Comparison of ENCODE assay signal across 36 cellular contexts in the genomic region with DNA sequence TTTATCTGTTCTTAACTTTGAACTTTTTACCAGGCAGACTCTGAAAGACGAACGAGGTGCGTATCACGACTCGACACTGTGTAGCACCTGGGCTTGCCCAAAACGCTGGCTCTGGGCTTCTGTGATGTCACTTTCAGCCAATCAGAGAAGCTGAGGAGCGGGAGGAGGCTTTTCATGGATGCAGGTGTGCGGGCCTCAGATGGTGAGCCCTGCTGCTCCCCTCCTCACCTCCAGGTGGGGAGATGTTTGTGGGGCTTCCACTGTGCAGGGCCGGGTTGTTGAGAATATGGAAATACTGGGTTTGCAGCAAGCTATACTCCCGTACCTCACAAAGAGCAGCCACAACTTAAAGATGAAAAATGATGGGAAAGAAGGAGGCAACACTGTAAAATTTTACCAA.
"Had no signal": no experiment of that assay in that cellular context is flagged by ENCODE, and none has a peak within 500 bp of the region (broad histone marks: within the 10 kb centered on the region; RNA-seq: fewer than 3 reads in every experiment).

No MANE protein-coding gene starts in this region.

- H3K4me1 ChIP-seq: adrenal gland, body of pancreas, colonic mucosa had no signal

- H3K36me3 ChIP-seq: adrenal gland, colonic mucosa, WERI-Rb-1 had no signal

- H3K4me1 Mint-ChIP-seq: activated CD4-positive, alpha-beta T cell treated with anti-CD3 and anti-CD28 coated beads for 36 hours; activated CD4-positive, alpha-beta T cell treated with anti-CD3 and anti-CD28 coated beads, Interleukin-2, amount 10 ng/mL, durations not matched to agents 24 days and 14 days; activated CD8-positive, alpha-beta memory T cell treated with anti-CD3 and anti-CD28 coated beads, Interleukin-2, amount 10 ng/mL, durations not matched to agents 7 days and 5 days; activated naive CD4-positive, alpha-beta T cell treated with anti-CD3 and anti-CD28 coated beads, Interleukin-2, amount 50 U/mL, for 24 hours; activated naive CD8-positive, alpha-beta T cell treated with anti-CD3 and anti-CD28 coated beads for 36 hours; activated naive CD8-positive, alpha-beta T cell treated with anti-CD3 and anti-CD28 coated beads, Interleukin-2, amount 50 U/mL, for 24 hours; T-helper 17 cell had no signal

- H3K27ac ChIP-seq: adrenal gland, body of pancreas, colonic mucosa, epithelial cell of prostate, WERI-Rb-1 had no signal

- H3K36me3 Mint-ChIP-seq: activated CD4-positive, alpha-beta memory T cell treated with anti-CD3 and anti-CD28 coated beads for 36 hours; activated CD8-positive, alpha-beta memory T cell treated with anti-CD3 and anti-CD28 coated beads, Interleukin-2, amount 10 ng/mL, durations not matched to agents 7 days and 5 days; activated naive CD4-positive, alpha-beta T cell treated with anti-CD3 and anti-CD28 coated beads, Interleukin-2, amount 50 U/mL, for 24 hours; activated naive CD8-positive, alpha-beta T cell treated with anti-CD3 and anti-CD28 coated beads for 36 hours had no signal

- H3K4me3 ChIP-seq: adrenal gland, body of pancreas, colonic mucosa had no signal

- H3K27me3 Mint-ChIP-seq: activated CD4-positive, alpha-beta memory T cell treated with anti-CD3 and anti-CD28 coated beads for 36 hours; activated CD4-positive, alpha-beta T cell treated with anti-CD3 and anti-CD28 coated beads for 36 hours; activated CD4-positive, alpha-beta T cell treated with anti-CD3 and anti-CD28 coated beads, Interleukin-2, amount 10 ng/mL, durations not matched to agents 24 days and 14 days; activated CD8-positive, alpha-beta memory T cell treated with anti-CD3 and anti-CD28 coated beads, Interleukin-2, amount 10 ng/mL, durations not matched to agents 7 days and 5 days; activated naive CD4-positive, alpha-beta T cell treated with anti-CD3 and anti-CD28 coated beads, Interleukin-2, amount 50 U/mL, for 24 hours; activated naive CD8-positive, alpha-beta T cell treated with anti-CD3 and anti-CD28 coated beads for 36 hours; activated naive CD8-positive, alpha-beta T cell treated with anti-CD3 and anti-CD28 coated beads, Interleukin-2, amount 50 U/mL, for 24 hours; T-helper 17 cell had no signal

- H3K27ac Mint-ChIP-seq: activated CD4-positive, alpha-beta memory T cell treated with anti-CD3 and anti-CD28 coated beads for 36 hours; activated CD4-positive, alpha-beta T cell treated with anti-CD3 and anti-CD28 coated beads for 36 hours; activated CD4-positive, alpha-beta T cell treated with anti-CD3 and anti-CD28 coated beads, Interleukin-2, amount 10 ng/mL, durations not matched to agents 24 days and 14 days; activated CD8-positive, alpha-beta memory T cell treated with anti-CD3 and anti-CD28 coated beads, Interleukin-2, amount 10 ng/mL, durations not matched to agents 7 days and 5 days; activated CD8-positive, alpha-beta T cell treated with anti-CD3 and anti-CD28 coated beads, Interleukin-2, amount 10 ng/mL, durations not matched to agents 7 days and 5 days; activated naive CD4-positive, alpha-beta T cell treated with anti-CD3 and anti-CD28 coated beads for 36 hours; activated naive CD4-positive, alpha-beta T cell treated with anti-CD3 and anti-CD28 coated beads, Interleukin-2, amount 50 U/mL, for 24 hours; activated naive CD8-positive, alpha-beta T cell treated with anti-CD3 and anti-CD28 coated beads for 36 hours; activated naive CD8-positive, alpha-beta T cell treated with anti-CD3 and anti-CD28 coated beads, Interleukin-2, amount 50 U/mL, for 24 hours; activated T-helper 1 cell treated with anti-CD3 and anti-CD28 coated beads, Interleukin-12 subunit alpha, Interleukin-12 subunit beta, Interleukin-2, Interleukin-4 antibody, amounts not matched to agents 30 ng/mL and 10 ng/mL and 1 ng/mL, durations not matched to agents 14 hours and 24 hours and 36 hours; activated T-helper 2 cell treated with anti-CD3 and anti-CD28 coated beads, Interferon-gamma antibody, Interleukin-2, Interleukin-4, amounts not matched to agents 10 μg/mL and 5 μg/mL and 100 μg/mL, durations not matched to agents 14 hours and 24 hours and 36 hours; T-helper 17 cell; T-helper 2 cell treated with Interferon-gamma antibody and Interleukin-4, amounts not matched to agents 5 μg/mL and 100 μg/mL, for 36 hours had no signal

- H3K4me3 Mint-ChIP-seq: activated CD4-positive, alpha-beta memory T cell treated with anti-CD3 and anti-CD28 coated beads for 36 hours; activated CD4-positive, alpha-beta T cell treated with anti-CD3 and anti-CD28 coated beads for 36 hours; activated CD4-positive, alpha-beta T cell treated with anti-CD3 and anti-CD28 coated beads, Interleukin-2, amount 10 ng/mL, durations not matched to agents 24 days and 14 days; activated CD8-positive, alpha-beta memory T cell treated with anti-CD3 and anti-CD28 coated beads, Interleukin-2, amount 10 ng/mL, durations not matched to agents 7 days and 5 days; activated CD8-positive, alpha-beta T cell treated with anti-CD3 and anti-CD28 coated beads, Interleukin-2, amount 10 ng/mL, durations not matched to agents 7 days and 5 days; activated naive CD4-positive, alpha-beta T cell treated with anti-CD3 and anti-CD28 coated beads for 36 hours; activated naive CD4-positive, alpha-beta T cell treated with anti-CD3 and anti-CD28 coated beads, Interleukin-2, amount 50 U/mL, for 24 hours; activated naive CD8-positive, alpha-beta T cell treated with anti-CD3 and anti-CD28 coated beads for 36 hours; activated naive CD8-positive, alpha-beta T cell treated with anti-CD3 and anti-CD28 coated beads, Interleukin-2, amount 50 U/mL, for 24 hours; activated T-helper 1 cell treated with anti-CD3 and anti-CD28 coated beads, Interleukin-12 subunit alpha, Interleukin-12 subunit beta, Interleukin-2, Interleukin-4 antibody, amounts not matched to agents 30 ng/mL and 10 ng/mL and 1 ng/mL, durations not matched to agents 14 hours and 24 hours and 36 hours; T-helper 17 cell; T-helper 2 cell treated with Interferon-gamma antibody and Interleukin-4, amounts not matched to agents 5 μg/mL and 100 μg/mL, for 36 hours had no signal

- ATAC-seq: activated CD4-positive, alpha-beta T cell treated with anti-CD3 and anti-CD28 coated beads for 36 hours; activated CD8-positive, alpha-beta memory T cell treated with anti-CD3 and anti-CD28 coated beads, Interleukin-2, amount 10 ng/mL, durations not matched to agents 7 days and 5 days; activated CD8-positive, alpha-beta T cell treated with anti-CD3 and anti-CD28 coated beads, Interleukin-2, amount 10 ng/mL, durations not matched to agents 7 days and 5 days; activated naive CD8-positive, alpha-beta T cell treated with anti-CD3 and anti-CD28 coated beads, Interleukin-2, amount 50 U/mL, for 24 hours; body of pancreas; T-helper 17 cell had no signal

- FAIRE-seq: endometrium, endothelial cell of umbilical vein, frontal cortex had no signal

- DNase-seq: activated CD4-positive, alpha-beta memory T cell treated with anti-CD3 and anti-CD28 coated beads for 36 hours; activated CD4-positive, alpha-beta T cell treated with anti-CD3 and anti-CD28 coated beads for 36 hours; activated CD4-positive, alpha-beta T cell treated with anti-CD3 and anti-CD28 coated beads, Interleukin-2, amount 10 ng/mL, durations not matched to agents 24 days and 14 days; activated CD4-positive, CD25-positive, alpha-beta regulatory T cell; activated CD4-positive, CD25-positive, alpha-beta regulatory T cell treated with anti-CD3 and anti-CD28 coated beads, Interleukin-2, amount 50 U/mL, for 72 hours; activated CD8-positive, alpha-beta memory T cell treated with anti-CD3 and anti-CD28 coated beads, Interleukin-2, amount 10 ng/mL, durations not matched to agents 7 days and 5 days; activated CD8-positive, alpha-beta memory T cell treated with anti-CD3 and anti-CD28 coated beads, Interleukin-2, amount 50 U/mL, for 4 hours; activated CD8-positive, alpha-beta T cell treated with anti-CD3 and anti-CD28 coated beads, Interleukin-2, amount 10 ng/mL, durations not matched to agents 7 days and 5 days; activated effector memory CD4-positive, alpha-beta T cell treated with anti-CD3 and anti-CD28 coated beads, Interleukin-2, amount 50 U/mL, for 16 hours; activated naive CD4-positive, alpha-beta T cell treated with anti-CD3 and anti-CD28 coated beads for 36 hours; activated naive CD8-positive, alpha-beta T cell treated with anti-CD3 and anti-CD28 coated beads for 36 hours; activated naive CD8-positive, alpha-beta T cell treated with anti-CD3 and anti-CD28 coated beads, Interleukin-2, amount 50 U/mL, for 24 hours; activated T-cell treated with anti-CD3 and anti-CD28 coated beads, Interleukin-2, amount 50 U/mL, for 1 hour; activated T-cell treated with anti-CD3 and anti-CD28 coated beads, Interleukin-2, amount 50 U/mL, for 48 hours; adrenal gland; amygdala; aorta; body of pancreas; central memory CD4-positive, alpha-beta T cell; cerebellar nuclear complex; colonic mucosa; effector CD8-positive, alpha-beta T cell; foreskin fibroblast; head of caudate nucleus; T-helper 1 cell; T-helper 17 cell; T1000; WERI-Rb-1 had no signal

- H3K9me3 ChIP-seq: adrenal gland, body of pancreas, colonic mucosa had no signal

- H3K27me3 ChIP-seq: adrenal gland, body of pancreas, colonic mucosa had no signal

- H3K9me3 Mint-ChIP-seq: activated CD4-positive, alpha-beta T cell treated with anti-CD3 and anti-CD28 coated beads, Interleukin-2, amount 10 ng/mL, durations not matched to agents 24 days and 14 days; activated naive CD4-positive, alpha-beta T cell treated with anti-CD3 and anti-CD28 coated beads for 36 hours; activated naive CD8-positive, alpha-beta T cell treated with anti-CD3 and anti-CD28 coated beads for 36 hours; activated naive CD8-positive, alpha-beta T cell treated with anti-CD3 and anti-CD28 coated beads, Interleukin-2, amount 50 U/mL, for 24 hours had no signal
